26 cellular contexts compared by ENCODE assay signal in genomic region chr18:49857708-49858107, GRCh38. TPM values are rescaled to one million over a fixed set of nuclear protein-coding genes. Genes with fewer than 3 reads are reported as not detected.
DNase-seq lines count a peak whose midpoint lies in the region; ATAC-seq, FAIRE-seq and TF ChIP-seq lines count a peak whose summit lies in the region.
"Had no signal": no experiment of that assay in that cellular context is flagged by ENCODE, and none has a peak within 500 bp of the region (broad histone marks: within the 10 kb centered on the region; RNA-seq: fewer than 3 reads in every experiment).

No MANE protein-coding gene starts in this region.

- no peak overlapping the region for H3K9ac ChIP-seq in HepG2 (ENCODE audit: insufficient read depth, low read depth, low read length)
- H3K9ac ChIP-seq: BLaER1, parathyroid adenoma had no signal

- TF ChIP-seq POLR2A in HepG2 (IDR thresholded peaks at IDR 0.05; ENCODE audit: insufficient read depth in 1 of 2, low read depth in 2 of 2, low read length in 2 of 2) (no peak), right lobe of liver (IDR thresholded peaks at IDR 0.05) (no peak), transverse colon (IDR thresholded peaks at IDR 0.05) (no peak), ovary (IDR thresholded peaks at IDR 0.05) (no peak)

- TF ChIP-seq CTCF in HepG2 (CRISPR knock-in tag; IDR thresholded peaks at IDR 0.05), result peak; percentile 60
- TF ChIP-seq CTCF in right lobe of liver (IDR thresholded peaks at IDR 0.05), result no peak
- peak; percentile 22 for TF ChIP-seq CTCF in chondrocyte (IDR thresholded peaks at IDR 0.05)
- TF ChIP-seq CTCF in transverse colon (IDR thresholded peaks at IDR 0.05), result peak in 1 of 5 experiments; percentile 32
- no peak for TF ChIP-seq CTCF in ovary (IDR thresholded peaks at IDR 0.05)

- TF ChIP-seq EP300 in HepG2 (IDR thresholded peaks at IDR 0.05; ENCODE audit: low read depth in 2 of 2, low read length in 2 of 2) (no peak), HepG2 (CRISPR knock-in tag; IDR thresholded peaks at IDR 0.05; ENCODE audit: borderline replicate concordance) (no peak), transverse colon (IDR thresholded peaks at IDR 0.05; ENCODE audit: low read depth) (no peak), ovary (IDR thresholded peaks at IDR 0.05) (no peak)

- no peaks in the 10 kb centered on the region for H3K79me2 ChIP-seq in HepG2 (ENCODE audit: insufficient read depth, low read length)
- H3K79me2 ChIP-seq: parathyroid adenoma had no signal

- intact Hi-C loops in HepG2 (cut with micrococcal nuclease; ENCODE audit: unreplicated experiment), result loop anchor here (1.0 to 5.0 kb wide), 4 partner anchors 45 to 347 kb away; partner anchors contain the start of gene ACAA2
- intact Hi-C loops in right lobe of liver (cut with DNase I), result loop anchor here (5.0 to 10.0 kb wide), 2 partner anchors 93 to 345 kb away; no protein-coding TSS in a partner anchor
- intact Hi-C loops in transverse colon (cut with DNase I; ENCODE audit: low total_unique reads), result loop anchor here (5.0 kb wide), 2 partner anchors 295 to 345 kb away; partner anchors contain the start of gene LIPG
- intact Hi-C loops in ovary (cut with DNase I), result loop anchor here in 3 of 4 donors (5.0 to 10.0 kb wide), 3 partner anchors 300 to 345 kb away; no protein-coding TSS in a partner anchor

- CTCF ChIA-PET in HepG2 (lab: Yijun Ruan, JAX; ENCODE audit: low intra/inter-chr PET ratio, low total read pairs), result interaction anchor here (2.2 to 3.1 kb wide), 2 partner anchors 298 to 346 kb away, joined by 15 to 33 read pairs; no protein-coding TSS in a partner anchor

- in situ Hi-C loops in HepG2 (cut with HindIII; ENCODE audit: extremely low pct_ligation_motif_present, low pct_unique_long_range_greater_than_20kb), result loop anchor here (5.0 kb wide), 2 partner anchors 295 to 345 kb away; partner anchors contain the start of gene LIPG
- in situ Hi-C loops in transverse colon (cut with MboI; ENCODE audit: low pct_ligation_motif_present in 1 of 4, low pct_unique_long_range_greater_than_20kb in 1 of 4, low sequenced_read_pairs in 3 of 4), result loop anchor here in 3 of 4 donors (5.0 to 25.0 kb wide), 3 partner anchors 343 to 345 kb away; no protein-coding TSS in a partner anchor

- H3K36me3 ChIP-seq in HepG2 (replicated peaks in 1 of 2; ENCODE audit: control insufficient read depth in 1 of 2, insufficient read depth in 2 of 2, low read length in 2 of 2), result peaks cover 0 to 1% of the 10 kb centered on the region in 2 experiments; a peak in 1 of 5 replicates
- H3K36me3 ChIP-seq in right lobe of liver, result no peaks in the 10 kb centered on the region
- H3K36me3 ChIP-seq in transverse colon, result no peaks in the 10 kb centered on the region
- no peaks in the 10 kb centered on the region for H3K36me3 ChIP-seq in ovary
- H3K36me3 ChIP-seq: adrenal gland, BLaER1, gastroesophageal sphincter, HAP-1, sigmoid colon, upper lobe of left lung had no signal

- peak; percentile 17; the same call in 1 of the 2 replicates for TF ChIP-seq RAD21 in HepG2 (CRISPR knock-in tag; IDR thresholded peaks at IDR 0.05)

- ATAC-seq in HepG2, result peak; percentile 64
- no peak for ATAC-seq in right lobe of liver
- no peak for ATAC-seq in GM18502 (IDR thresholded peaks at IDR 0.05; ENCODE audit: poor library complexity, unreplicated experiment)
- ATAC-seq: naive thymus-derived CD4-positive, alpha-beta T cell had no signal

- H3K4me2 ChIP-seq in HepG2 (ENCODE audit: low read depth, low read length), result no peak overlapping the region

- H3K9me3 Mint-ChIP-seq in chondrocyte (ENCODE audit: low read depth), result no peaks in the 10 kb centered on the region
- H3K9me3 Mint-ChIP-seq: activated T-cell treated with anti-CD3 and anti-CD28 coated beads, Interleukin-2, amount 50 U/mL, for 24 hours; naive thymus-derived CD4-positive, alpha-beta T cell had no signal

- H3K4me1 ChIP-seq in HepG2 (ENCODE audit: insufficient read depth, low read length) (peaks cover 16% of the 10 kb centered on the region), right lobe of liver (peaks cover 0 to 11% (median 2%) of the 10 kb centered on the region in 4 donors), transverse colon (peaks cover 3 to 32% (median 17%) of the 10 kb centered on the region in 4 donors), ovary (ENCODE audit: insufficient read depth) (no peaks in the 10 kb centered on the region)
- H3K4me1 ChIP-seq: adrenal gland, gastroesophageal sphincter, HAP-1, parathyroid adenoma, sigmoid colon had no signal

- H3K27ac Mint-ChIP-seq in chondrocyte (ENCODE audit: unreplicated experiment), result no peak overlapping the region
- H3K27ac Mint-ChIP-seq: activated CD8-positive, alpha-beta T cell treated with anti-CD3 and anti-CD28 coated beads, Interleukin-2, amount 10 ng/mL, durations not matched to agents 7 days and 5 days; activated T-cell treated with anti-CD3 and anti-CD28 coated beads, Interleukin-2, amount 50 U/mL, for 24 hours had no signal

- no peak overlapping the region for H3K27ac ChIP-seq in HepG2 (ENCODE audit: extremely low read length, insufficient read depth, low read length)
- H3K27ac ChIP-seq in right lobe of liver, result no peak overlapping the region
- peak overlapping the region in 3 of 4 donors; percentile 84 to 92 (median 86) for H3K27ac ChIP-seq in transverse colon
- no peak overlapping the region for H3K27ac ChIP-seq in ovary
- H3K27ac ChIP-seq: adrenal gland, gastroesophageal sphincter, parathyroid adenoma, sigmoid colon had no signal

- H2AFZ ChIP-seq in HepG2 (ENCODE audit: low read length), result no peak overlapping the region
- H2AFZ ChIP-seq: parathyroid adenoma had no signal

- BruUV-seq in HepG2 (replicated peaks; lab: Mats Ljungman, UMichigan), result no TSS peak

- DNase-seq in HepG2 (ENCODE audit: low spot score) (no peak), right lobe of liver (no peak), chondrocyte (ENCODE audit: low spot score) (no peak), iPS-NIHi11 (ENCODE audit: low spot score) (peak; percentile 50), transverse colon (no peak), GF-D8 (lab: John Stamatoyannopoulos, UW) (no peak), ovary (no peak)
- DNase-seq: activated CD4-positive, CD25-positive, alpha-beta regulatory T cell treated with anti-CD3 and anti-CD28 coated beads, Interleukin-2, amount 50 U/mL, for 72 hours; activated CD8-positive, alpha-beta T cell treated with anti-CD3 and anti-CD28 coated beads, Interleukin-2, amount 10 ng/mL, durations not matched to agents 7 days and 5 days; activated T-cell treated with anti-CD3 and anti-CD28 coated beads, Interleukin-2, amount 50 U/mL, for 24 hours; adrenal gland; erythroblast; kidney; naive thymus-derived CD4-positive, alpha-beta T cell; NCI-H187; OCI-M1; sigmoid colon; stimulated activated CD4-positive, alpha-beta T cell treated with anti-CD3 and anti-CD28 coated beads, Interleukin-15, amount 100 ng/mL, for 24 hours had no signal

- H3K9me3 ChIP-seq in HepG2 (ENCODE audit: low read length), result no peaks in the 10 kb centered on the region
- H3K9me3 ChIP-seq in right lobe of liver, result no peaks in the 10 kb centered on the region
- no peaks in the 10 kb centered on the region for H3K9me3 ChIP-seq in transverse colon
- H3K9me3 ChIP-seq in ovary, result no peaks in the 10 kb centered on the region
- H3K9me3 ChIP-seq: adrenal gland, BLaER1, gastroesophageal sphincter, HAP-1, sigmoid colon, upper lobe of left lung had no signal

- H3K4me3 ChIP-seq in HepG2 (replicated peaks in 1 of 3; ENCODE audit: insufficient read depth in 1 of 3, low read depth in 2 of 3, low read length in 3 of 3) (no peak overlapping the region), right lobe of liver (no peak overlapping the region), transverse colon (no peak overlapping the region), ovary (no peak overlapping the region)
- H3K4me3 ChIP-seq: adrenal gland, BLaER1, gastroesophageal sphincter, HAP-1, lung, sigmoid colon, upper lobe of left lung had no signal

- H3K36me3 Mint-ChIP-seq in chondrocyte (ENCODE audit: low read depth), result no peaks in the 10 kb centered on the region
- H3K36me3 Mint-ChIP-seq: naive thymus-derived CD4-positive, alpha-beta T cell had no signal

- no peaks in the 10 kb centered on the region for H4K20me1 ChIP-seq in HepG2 (ENCODE audit: insufficient read depth, low read length)
- H4K20me1 ChIP-seq: BLaER1 had no signal

- no peak overlapping the region for H3K4me3 Mint-ChIP-seq in chondrocyte (ENCODE audit: unreplicated experiment)
- H3K4me3 Mint-ChIP-seq: activated CD8-positive, alpha-beta T cell treated with anti-CD3 and anti-CD28 coated beads, Interleukin-2, amount 10 ng/mL, durations not matched to agents 7 days and 5 days; activated T-cell treated with anti-CD3 and anti-CD28 coated beads, Interleukin-2, amount 50 U/mL, for 24 hours; naive thymus-derived CD4-positive, alpha-beta T cell had no signal

- H3K27me3 Mint-ChIP-seq in chondrocyte (ENCODE audit: low read depth), result no peaks in the 10 kb centered on the region
- H3K27me3 Mint-ChIP-seq: activated T-cell treated with anti-CD3 and anti-CD28 coated beads, Interleukin-2, amount 50 U/mL, for 24 hours had no signal

- peaks cover 7% of the 10 kb centered on the region for H3K4me1 Mint-ChIP-seq in chondrocyte (ENCODE audit: low read depth)

- 100% methylated on average over 1 of the region's 3 CpGs for WGBS in HepG2 (ENCODE audit: low lambda C conversion rate)
- WGBS in right lobe of liver (ENCODE audit: insufficient coverage, low coverage, low lambda C conversion rate, missing lambda C conversion rate), result no CpG with 5 or more reads among the region's 3 CpGs
- WGBS in transverse colon (ENCODE audit: low coverage in 1 of 2), 2 donors, result 54% methylated on average over 3 of the region's 3 CpGs; no CpG with 5 or more reads in 1 of the 2 donors
- WGBS in ovary, 3 donors, result 72 to 88% (median 83%) methylated on average over 3 of the region's 3 CpGs

- no peak for FAIRE-seq in HepG2 (lab: Jason Lieb, UNC)
- FAIRE-seq: HTR-8/SVneo, kidney had no signal

- POLR2A ChIA-PET in HepG2 (lab: Yijun Ruan, JAX), result interaction anchor here (0.6 to 1.5 kb wide), 5 partner anchors 20 to 347 kb away, joined by 3 to 4 read pairs (median 3); partner anchors contain the start of gene ACAA2

- H3K27me3 ChIP-seq in HepG2 (ENCODE audit: control insufficient read depth in 1 of 2, insufficient read depth in 2 of 2, low read length in 2 of 2) (no peaks in the 10 kb centered on the region), right lobe of liver (no peaks in the 10 kb centered on the region), transverse colon (no peaks in the 10 kb centered on the region), ovary (no peaks in the 10 kb centered on the region)
- H3K27me3 ChIP-seq: adrenal gland, BLaER1, sigmoid colon, upper lobe of left lung had no signal

RNA-seq across cellular contexts. Expression of gene ACAA2, which starts 44.4 kb away (rescaled TPM):
- 182 and 269 TPM in 2 replicates for total RNA-seq in HepG2 (2016; rRNA removed; fragmentation: Illumina TruSeq; extraction: Trizol)
- 66.8 and 71.6 TPM in 2 replicates for total RNA-seq in HepG2 (2016; cell fraction: cytosol; rRNA removed; fragmentation: Illumina TruSeq; extraction: Trizol; ENCODE audit: low read depth)
- total RNA-seq in HepG2 (2016; cell fraction: insoluble cytoplasmic fraction; rRNA removed; fragmentation: Illumina TruSeq; extraction: Trizol), result 184 and 258 TPM in 2 replicates
- 178 and 187 TPM in 2 replicates for total RNA-seq in HepG2 (2016; cell fraction: membrane; rRNA removed; fragmentation: Illumina TruSeq; extraction: Trizol)
- total RNA-seq in HepG2 (2016; cell fraction: nucleus; rRNA removed; fragmentation: Illumina TruSeq; extraction: Trizol), result 79.1 and 82.2 TPM in 2 replicates
- polyA plus RNA-seq in HepG2 (2011; rRNA removed), result 35.5 and 51.6 TPM in 2 replicates
- 33.7 and 51.5 TPM in 2 replicates for polyA plus RNA-seq in HepG2 (2011; cell fraction: cytosol; rRNA removed)
- 16.7 and 21.8 TPM in 2 replicates for polyA plus RNA-seq in HepG2 (2011; cell fraction: nucleus; rRNA removed)
- polyA plus RNA-seq in HepG2 (2012), result 88.9 and 134 TPM in 2 replicates
- polyA plus RNA-seq in HepG2 (2016; cell fraction: cytosol; fragmentation: Illumina TruSeq; extraction: Trizol; ENCODE audit: low read depth), result 103 and 113 TPM in 2 replicates
- 244 and 251 TPM in 2 replicates for polyA plus RNA-seq in HepG2 (2016; cell fraction: insoluble cytoplasmic fraction; fragmentation: Illumina TruSeq; extraction: Trizol; ENCODE audit: low read depth)
- 158 and 166 TPM in 2 replicates for polyA plus RNA-seq in HepG2 (2016; cell fraction: membrane; fragmentation: Illumina TruSeq; extraction: Trizol; ENCODE audit: low read depth)
- 102 and 114 TPM in 2 replicates for polyA plus RNA-seq in HepG2 (2016; cell fraction: nucleus; fragmentation: Illumina TruSeq; extraction: Trizol; ENCODE audit: insufficient read depth, low read depth)
- 17.9 and 23.0 TPM in 2 replicates for polyA minus RNA-seq in HepG2 (2011; rRNA and poly(A)+ RNA removed; ENCODE audit: low replicate concordance)
- polyA minus RNA-seq in HepG2 (2011; cell fraction: cytosol; rRNA and poly(A)+ RNA removed), result 25.4 and 27.8 TPM in 2 replicates
- 27.8 and 29.3 TPM in 2 replicates for polyA minus RNA-seq in HepG2 (2011; cell fraction: nucleus; rRNA and poly(A)+ RNA removed)
- total RNA-seq in right lobe of liver, result 100 to 1,000 TPM; 312 to 644 (median 421) TPM
- 55.5 to 70.1 TPM (median 60.3 TPM) in 3 replicates for total RNA-seq in chondrocyte
- total RNA-seq in transverse colon, result 100 to 1,000 TPM in 3 of 4 donors, 10 to 100 TPM in 1; 43.0 to 214 (median 147) TPM
- 10 to 100 TPM; 28.6 to 50.8 (median 43.1) TPM for total RNA-seq in ovary
- polyA plus RNA-seq in ovary, result 10 to 100 TPM; 44.1 to 96.2 TPM

Comparison
In these comparisons a context has a peak if more than half of its experiments do, and no peak if none do; other contexts are left out.
1. CTCF ChIP-seq: peak in HepG2 (single experiment) and chondrocyte (single experiment); none in right lobe of liver (0 of 4) and ovary (0 of 3).
2. H3K27ac ChIP-seq: peak in transverse colon (3 of 4); none in HepG2 (single experiment), right lobe of liver (0 of 3) and ovary (0 of 2).